In genomic region chr9:90189306-90189705, GRCh38 we compare ENCODE assay signal across 11 cellular contexts.
DNase-seq lines count a peak whose midpoint lies in the region; ATAC-seq and TF ChIP-seq lines count a peak whose summit lies in the region.
"Had no signal": no experiment of that assay in that cellular context is flagged by ENCODE, and none has a peak within 500 bp of the region (broad histone marks: within the 10 kb centered on the region; RNA-seq: fewer than 3 reads in every experiment).

No MANE protein-coding gene starts in this region.

- ATAC-seq in HG03139 (IDR thresholded peaks at IDR 0.05; ENCODE audit: unreplicated experiment) = peak; percentile 96
- no peak for ATAC-seq in activated CD8-positive, alpha-beta T cell treated with anti-CD3 and anti-CD28 coated beads, Interleukin-2, amount 10 ng/mL, durations not matched to agents 7 days and 5 days

- H3K27ac Mint-ChIP-seq in activated CD8-positive, alpha-beta T cell treated with anti-CD3 and anti-CD28 coated beads, Interleukin-2, amount 10 ng/mL, durations not matched to agents 7 days and 5 days = no peak overlapping the region

- DNase-seq in GM10248 (ENCODE audit: extremely low spot score) (peak; percentile 50), GM20000 (ENCODE audit: low spot score) (peak; percentile 42), RPMI8226 (peak; percentile 43), NCI-H2171 treated with DMSO at 0.1 percent for 48 hours (lab: John Stamatoyannopoulos, UW) (no peak), OCI-M2 (lab: John Stamatoyannopoulos, UW; ENCODE audit: unreplicated experiment) (no peak)
- DNase-seq in activated CD8-positive, alpha-beta T cell treated with anti-CD3 and anti-CD28 coated beads, Interleukin-2, amount 10 ng/mL, durations not matched to agents 7 days and 5 days = no peak
- DNase-seq in central memory CD4-positive, alpha-beta T cell = no peak
- DNase-seq: activated T-cell treated with anti-CD3 and anti-CD28 coated beads, Interleukin-2, amount 50 U/mL, for 48 hours; C1 segment of cervical spinal cord; cortex of kidney had no signal

- H3K4me3 Mint-ChIP-seq in activated CD8-positive, alpha-beta T cell treated with anti-CD3 and anti-CD28 coated beads, Interleukin-2, amount 10 ng/mL, durations not matched to agents 7 days and 5 days = no peak overlapping the region

- no peaks in the 10 kb centered on the region for H3K9me3 Mint-ChIP-seq in activated CD8-positive, alpha-beta T cell treated with anti-CD3 and anti-CD28 coated beads, Interleukin-2, amount 10 ng/mL, durations not matched to agents 7 days and 5 days (ENCODE audit: insufficient read depth)

- H3K36me3 Mint-ChIP-seq in activated CD8-positive, alpha-beta T cell treated with anti-CD3 and anti-CD28 coated beads, Interleukin-2, amount 10 ng/mL, durations not matched to agents 7 days and 5 days (ENCODE audit: low read depth) = no peaks in the 10 kb centered on the region

- peaks cover 23% of the 10 kb centered on the region for H3K27me3 Mint-ChIP-seq in activated CD8-positive, alpha-beta T cell treated with anti-CD3 and anti-CD28 coated beads, Interleukin-2, amount 10 ng/mL, durations not matched to agents 7 days and 5 days (ENCODE audit: low read depth)

- CTCF ChIA-PET in GM10248 (lab: Yijun Ruan, JAX) = no interaction called here
- CTCF ChIA-PET in activated CD8-positive, alpha-beta T cell treated with anti-CD3 and anti-CD28 coated beads, Interleukin-2, amount 10 ng/mL, durations not matched to agents 7 days and 5 days (lab: Charles Lee) = no interaction called here

- TF ChIP-seq CTCF in GM10248 (IDR thresholded peaks at IDR 0.05; ENCODE audit: control extremely low read depth, extremely low read depth, low read depth, missing control alignments) (no peak), GM20000 (IDR thresholded peaks at IDR 0.05; ENCODE audit: extremely low read depth, missing control alignments) (no peak)

- peaks cover 9% of the 10 kb centered on the region for H3K4me1 Mint-ChIP-seq in activated CD8-positive, alpha-beta T cell treated with anti-CD3 and anti-CD28 coated beads, Interleukin-2, amount 10 ng/mL, durations not matched to agents 7 days and 5 days (ENCODE audit: low read depth)

- POLR2A ChIA-PET in GM10248 (lab: Yijun Ruan, JAX) = no interaction called here
- POLR2A ChIA-PET in activated CD8-positive, alpha-beta T cell treated with anti-CD3 and anti-CD28 coated beads, Interleukin-2, amount 10 ng/mL, durations not matched to agents 7 days and 5 days (lab: Charles Lee) = no interaction called here

Comparison
In these comparisons a context has a peak if more than half of its experiments do, and no peak if none do; other contexts are left out.
1. DNase-seq: peak in GM10248 (single experiment), GM20000 (single experiment) and RPMI8226 (single experiment); none in NCI-H2171 treated with DMSO at 0.1 percent for 48 hours (single experiment), activated CD8-positive, alpha-beta T cell treated with anti-CD3 and anti-CD28 coated beads, Interleukin-2, amount 10 ng/mL, durations not matched to agents 7 days and 5 days (single experiment), OCI-M2 (single experiment) and central memory CD4-positive, alpha-beta T cell (single experiment).